Comparison of ENCODE assay signal across 23 cellular contexts in the genomic region with DNA sequence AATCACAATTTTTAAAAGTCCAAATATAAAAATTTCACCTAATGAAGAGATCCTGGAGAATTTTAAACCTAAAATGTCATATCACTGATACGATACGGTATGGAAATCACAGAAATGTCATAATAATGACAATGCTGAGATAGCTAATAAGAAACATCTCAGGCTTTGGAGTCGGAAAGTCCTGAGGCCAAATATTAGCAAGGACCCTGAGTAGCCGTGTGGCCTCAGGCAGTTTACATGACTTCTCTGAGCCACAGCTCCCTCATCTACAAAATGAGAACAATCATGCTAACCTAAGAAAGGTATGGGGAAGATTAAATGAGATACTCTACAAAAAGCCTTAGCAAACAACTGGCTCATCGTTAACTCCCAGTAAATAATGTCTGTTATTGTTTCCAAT.
"Had no signal": no experiment of that assay in that cellular context is flagged by ENCODE, and none has a peak within 500 bp of the region (broad histone marks: within the 10 kb centered on the region; RNA-seq: fewer than 3 reads in every experiment).

No MANE protein-coding gene starts in this region.

- DNase-seq: colonic mucosa; cortex of kidney; dermis blood vessel endothelial cell; dorsolateral prefrontal cortex; effector CD4-positive, alpha-beta T cell; effector CD8-positive, alpha-beta T cell; effector memory CD4-positive, alpha-beta T cell; effector memory CD8-positive, alpha-beta T cell; endodermal cell; erythroblast; esophagus squamous epithelium; foreskin fibroblast; foreskin keratinocyte; foreskin melanocyte; gastrocnemius medialis; glutamatergic neuron; head of caudate nucleus; heart left ventricle; heart right ventricle had no signal

- H3K27me3 ChIP-seq: colonic mucosa, esophagus squamous epithelium, foreskin keratinocyte, gastrocnemius medialis, gastroesophageal sphincter, heart left ventricle, heart right ventricle had no signal

- H3K27ac ChIP-seq: colonic mucosa, coronary artery, dorsolateral prefrontal cortex, epithelial cell of prostate, esophagus muscularis mucosa, esophagus squamous epithelium, foreskin keratinocyte, gastrocnemius medialis, gastroesophageal sphincter, heart left ventricle, heart right ventricle had no signal

- H3K9me3 ChIP-seq: colonic mucosa, esophagus muscularis mucosa, esophagus squamous epithelium, gastrocnemius medialis, gastroesophageal sphincter, heart left ventricle, heart right ventricle had no signal

- H3K4me3 ChIP-seq: colonic mucosa, coronary artery, dorsolateral prefrontal cortex, esophagus muscularis mucosa, esophagus squamous epithelium, gastrocnemius medialis, gastroesophageal sphincter, heart left ventricle, heart right ventricle had no signal

- H3K36me3 ChIP-seq: colonic mucosa, esophagus muscularis mucosa, esophagus squamous epithelium, gastrocnemius medialis, gastroesophageal sphincter, heart left ventricle, heart right ventricle had no signal

- H3K4me1 ChIP-seq: colonic mucosa, foreskin keratinocyte, gastrocnemius medialis, gastroesophageal sphincter had no signal
